1 cellular context compared by ENCODE assay signal in the genomic region with DNA sequence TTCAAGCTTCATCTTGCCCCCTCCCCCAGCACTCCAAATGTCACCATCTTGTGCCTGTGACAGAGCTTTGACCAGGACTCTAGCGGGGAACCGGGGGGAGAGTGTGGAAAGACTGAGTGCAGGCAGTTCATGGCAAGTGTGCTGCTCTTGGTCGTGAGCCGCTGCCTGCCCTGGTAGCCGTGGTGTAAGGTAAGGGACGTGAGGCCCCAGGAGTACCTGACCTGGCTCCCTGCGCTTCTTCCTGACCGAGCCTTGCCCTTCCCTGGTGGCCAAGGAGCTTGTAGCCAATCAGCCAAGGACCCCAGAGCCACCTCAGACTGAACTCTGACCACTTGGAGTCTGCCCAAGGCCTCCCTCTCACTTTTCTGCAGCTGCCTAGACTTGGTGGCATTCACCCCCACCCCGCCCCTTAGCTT.
TF ChIP-seq lines count a peak whose summit lies in the region.

No MANE protein-coding gene starts in this region.

TF ChIP-seq in GM12878, 131 proteins besides CTCF, POLR2A, EP300 and RAD21:
- TF ChIP-seq GABPA (IDR thresholded peaks at IDR 0.05; ENCODE audit: low read depth) (no peak), EGR1 (IDR thresholded peaks at IDR 0.05; ENCODE audit: borderline replicate concordance in 1 of 2, low read depth in 2 of 2, low read length in 2 of 2) (no peak), CEBPB (IDR thresholded peaks at IDR 0.05; ENCODE audit: borderline replicate concordance in 1 of 2, low read depth in 2 of 2, low read length in 2 of 2) (no peak), E2F8 (IDR thresholded peaks at IDR 0.05; ENCODE audit: low read depth, partially characterized antibody) (no peak), RB1 (IDR thresholded peaks at IDR 0.05; ENCODE audit: borderline replicate concordance) (no peak), TARDBP (IDR thresholded peaks at IDR 0.05; ENCODE audit: borderline replicate concordance) (no peak), E2F4 (IDR thresholded peaks at IDR 0.05; ENCODE audit: low read depth, low read length) (no peak), IRF4 (IDR thresholded peaks at IDR 0.05; ENCODE audit: low read depth, low read length) (no peak), SREBF1 (IDR thresholded peaks at IDR 0.05; ENCODE audit: low read length) (no peak), NRF1 (conservative IDR thresholded peaks at IDR 0.05; ENCODE audit: low read depth, low read length) (no peak), ZNF274 (IDR thresholded peaks at IDR 0.05; ENCODE audit: insufficient read depth, insufficient read length) (no peak), JUNB (IDR thresholded peaks at IDR 0.05) (no peak)
